In genomic region chr11:10310301-10310841, GRCh38 we compare ENCODE assay signal across 15 cellular contexts. TPM values are rescaled to one million over a fixed set of nuclear protein-coding genes. Genes with fewer than 3 reads are reported as not detected.
DNase-seq lines count a peak whose midpoint lies in the region; ATAC-seq and TF ChIP-seq lines count a peak whose summit lies in the region.
"Had no signal": no experiment of that assay in that cellular context is flagged by ENCODE, and none has a peak within 500 bp of the region (broad histone marks: within the 10 kb centered on the region; RNA-seq: fewer than 3 reads in every experiment).

No MANE protein-coding gene starts in this region.

- no peak for TF ChIP-seq EP300 in gastroesophageal sphincter (IDR thresholded peaks at IDR 0.05)

- peaks cover 52% of the 10 kb centered on the region for H3K4me1 Mint-ChIP-seq in stimulated activated naive CD8-positive, alpha-beta T cell treated with anti-CD3 and anti-CD28 coated beads, Interleukin-15, amount 100 ng/mL, for 72 hours
- peaks cover 39% of the 10 kb centered on the region for H3K4me1 Mint-ChIP-seq in activated naive CD4-positive, alpha-beta T cell treated with anti-CD3 and anti-CD28 coated beads, Interleukin-2, amount 10 ng/mL, durations not matched to agents 7 days and 5 days

- in situ Hi-C loops in SK-MEL-5 (cut with HindIII; ENCODE audit: low pct_unique_long_range_greater_than_20kb, low sequenced_read_pairs), result no loop called here

- no peak for TF ChIP-seq CTCF in gastroesophageal sphincter (IDR thresholded peaks at IDR 0.05)

- peak overlapping the region; percentile 65 for H3K27ac ChIP-seq in right cardiac atrium (ENCODE audit: low read length)
- H3K27ac ChIP-seq in gastroesophageal sphincter, result peak overlapping the region in 3 of 4 donors; percentile 42 to 94 (median 92)

- H3K9me3 Mint-ChIP-seq in stimulated activated naive CD8-positive, alpha-beta T cell treated with anti-CD3 and anti-CD28 coated beads, Interleukin-15, amount 100 ng/mL, for 72 hours, result no peaks in the 10 kb centered on the region
- no peaks in the 10 kb centered on the region for H3K9me3 Mint-ChIP-seq in activated naive CD4-positive, alpha-beta T cell treated with anti-CD3 and anti-CD28 coated beads, Interleukin-2, amount 10 ng/mL, durations not matched to agents 7 days and 5 days
- H3K9me3 Mint-ChIP-seq: activated naive CD8-positive, alpha-beta T cell treated with anti-CD3 and anti-CD28 coated beads, Interleukin-2, amount 10 ng/mL, durations not matched to agents 7 days and 5 days had no signal

- H3K27me3 ChIP-seq in right cardiac atrium (ENCODE audit: control insufficient read depth, insufficient read depth) (no peaks in the 10 kb centered on the region), gastroesophageal sphincter (no peaks in the 10 kb centered on the region)

- H3K4me3 ChIP-seq in right cardiac atrium (ENCODE audit: low read length) (no peak overlapping the region), gastroesophageal sphincter (no peak overlapping the region)
- H3K4me3 ChIP-seq: thoracic aorta had no signal

- H3K9me3 ChIP-seq in right cardiac atrium (ENCODE audit: control insufficient read depth, low read length), result no peaks in the 10 kb centered on the region
- H3K9me3 ChIP-seq in gastroesophageal sphincter, result no peaks in the 10 kb centered on the region
- H3K9me3 ChIP-seq: thoracic aorta had no signal

- intact Hi-C loops in right cardiac atrium (cut with DNase I) (loop anchor here in 1 of 4 donors (10.0 kb wide), 1 partner anchor 54 kb away; no protein-coding TSS in a partner anchor), cardiac septum (cut with DNase I) (loop anchor here (2.0 to 5.0 kb wide), 2 partner anchors 42 to 338 kb away; no protein-coding TSS in a partner anchor)

- peak in 1 of 2 donors; percentile 12 for TF ChIP-seq POLR2A in gastroesophageal sphincter (IDR thresholded peaks at IDR 0.05)

- no peak overlapping the region for H3K4me3 Mint-ChIP-seq in stimulated activated naive CD8-positive, alpha-beta T cell treated with anti-CD3 and anti-CD28 coated beads, Interleukin-15, amount 100 ng/mL, for 72 hours
- H3K4me3 Mint-ChIP-seq in activated naive CD4-positive, alpha-beta T cell treated with anti-CD3 and anti-CD28 coated beads, Interleukin-2, amount 10 ng/mL, durations not matched to agents 7 days and 5 days, result no peak overlapping the region
- H3K4me3 Mint-ChIP-seq: activated naive CD8-positive, alpha-beta T cell treated with anti-CD3 and anti-CD28 coated beads, Interleukin-2, amount 10 ng/mL, durations not matched to agents 7 days and 5 days had no signal

- H3K27me3 Mint-ChIP-seq in stimulated activated naive CD8-positive, alpha-beta T cell treated with anti-CD3 and anti-CD28 coated beads, Interleukin-15, amount 100 ng/mL, for 72 hours, result peaks cover 46% of the 10 kb centered on the region
- peaks cover 79% of the 10 kb centered on the region for H3K27me3 Mint-ChIP-seq in activated naive CD4-positive, alpha-beta T cell treated with anti-CD3 and anti-CD28 coated beads, Interleukin-2, amount 10 ng/mL, durations not matched to agents 7 days and 5 days

- CTCF ChIA-PET in activated naive CD4-positive, alpha-beta T cell treated with anti-CD3 and anti-CD28 coated beads, Interleukin-2, amount 10 ng/mL, durations not matched to agents 7 days and 5 days (lab: Charles Lee), result interaction anchor here (0.5 to 3.8 kb wide), 10 partner anchors 12 to 668 kb away, joined by 3 to 43 read pairs (median 5); no protein-coding TSS in a partner anchor

- H3K27ac Mint-ChIP-seq in stimulated activated naive CD8-positive, alpha-beta T cell treated with anti-CD3 and anti-CD28 coated beads, Interleukin-15, amount 100 ng/mL, for 72 hours, result no peak overlapping the region
- H3K27ac Mint-ChIP-seq in activated naive CD4-positive, alpha-beta T cell treated with anti-CD3 and anti-CD28 coated beads, Interleukin-2, amount 10 ng/mL, durations not matched to agents 7 days and 5 days, result no peak overlapping the region
- H3K27ac Mint-ChIP-seq: activated naive CD8-positive, alpha-beta T cell treated with anti-CD3 and anti-CD28 coated beads, Interleukin-2, amount 10 ng/mL, durations not matched to agents 7 days and 5 days had no signal

- ATAC-seq in right cardiac atrium (no peak), gastroesophageal sphincter (no peak)
- ATAC-seq in stimulated activated naive CD8-positive, alpha-beta T cell treated with anti-CD3 and anti-CD28 coated beads, Interleukin-15, amount 100 ng/mL, for 72 hours, result no peak
- ATAC-seq: SK-N-SH treated with all-trans-retinoic acid at 6 μM for 48 hours had no signal

- DNase-seq in right cardiac atrium (no peak), cardiac septum (ENCODE audit: low spot score) (no peak), SK-MEL-5 (ENCODE audit: low read depth, low spot score) (peak; percentile 47), NCI-H1105 (lab: John Stamatoyannopoulos, UW) (no peak), NCI-H128 (lab: John Stamatoyannopoulos, UW; ENCODE audit: unreplicated experiment) (no peak)
- DNase-seq in stimulated activated naive CD8-positive, alpha-beta T cell treated with anti-CD3 and anti-CD28 coated beads, Interleukin-15, amount 100 ng/mL, for 72 hours, result no peak
- DNase-seq in activated naive CD4-positive, alpha-beta T cell treated with anti-CD3 and anti-CD28 coated beads, Interleukin-2, amount 10 ng/mL, durations not matched to agents 7 days and 5 days, result no peak
- DNase-seq: activated naive CD8-positive, alpha-beta T cell treated with anti-CD3 and anti-CD28 coated beads, Interleukin-2, amount 10 ng/mL, durations not matched to agents 7 days and 5 days; AML-193; kidney glomerular epithelial cell; NCI-H446; stimulated activated CD4-positive, alpha-beta T cell treated with anti-CD3 and anti-CD28 coated beads, Interleukin-4, amount 100 ng/mL, for 1 hour had no signal

- WGBS in right cardiac atrium, result 80% methylated on average over 3 of the region's 3 CpGs
- WGBS in gastroesophageal sphincter (ENCODE audit: low coverage in 1 of 2), 2 donors, result 100% methylated on average over 1 of the region's 3 CpGs; no CpG with 5 or more reads in 1 of the 2 donors

- H3K4me1 ChIP-seq in right cardiac atrium (ENCODE audit: control insufficient read depth, insufficient read depth, low read length) (no peaks in the 10 kb centered on the region), gastroesophageal sphincter (peaks cover 2 to 56% (median 4%) of the 10 kb centered on the region in 3 donors)

- H3K36me3 ChIP-seq in gastroesophageal sphincter, result no peaks in the 10 kb centered on the region
- H3K36me3 ChIP-seq: thoracic aorta had no signal

- H3K36me3 Mint-ChIP-seq in activated naive CD4-positive, alpha-beta T cell treated with anti-CD3 and anti-CD28 coated beads, Interleukin-2, amount 10 ng/mL, durations not matched to agents 7 days and 5 days, result peaks cover 4% of the 10 kb centered on the region

RNA-seq across cellular contexts. Expression of gene ADM, which starts 5.5 kb away (rescaled TPM):
- total RNA-seq in right cardiac atrium, result 100 to 1,000 TPM in 3 of 4 donors, 10 to 100 TPM in 1; 57.9 to 219 (median 166) TPM
- 151 TPM for polyA plus RNA-seq in right cardiac atrium
- total RNA-seq in cardiac septum, result 5.3 TPM
- total RNA-seq in SK-MEL-5 (2014; rRNA removed; shearing (Covaris generic)), result 113 and 114 TPM in 2 replicates
- polyA plus RNA-seq in SK-MEL-5 (2015; cell fraction: cytosol; rRNA removed), result 67.9 and 68.5 TPM in 2 replicates
- 255 and 256 TPM in 2 replicates for polyA plus RNA-seq in SK-MEL-5 (2015; cell fraction: nucleus; rRNA removed)
- 100 to 1,000 TPM in 1 of 4 donors, 10 to 100 TPM in 3; 36.3 to 108 (median 81.8) TPM for total RNA-seq in gastroesophageal sphincter

RNA-seq across cellular contexts. Expression of gene SBF2, which starts 16.4 kb away (rescaled TPM):
- total RNA-seq in right cardiac atrium (10 to 100 TPM; 20.5 to 32.2 (median 23.3) TPM), cardiac septum (27.9 TPM), gastroesophageal sphincter (10 to 100 TPM; 52.8 to 87.9 (median 62.4) TPM)
- 10.8 TPM for polyA plus RNA-seq in right cardiac atrium
- 27.8 and 29.6 TPM in 2 replicates for total RNA-seq in SK-MEL-5 (2014; rRNA removed; shearing (Covaris generic))
- 21.4 and 28.7 TPM in 2 replicates for polyA plus RNA-seq in SK-MEL-5 (2015; cell fraction: cytosol; rRNA removed)
- polyA plus RNA-seq in SK-MEL-5 (2015; cell fraction: nucleus; rRNA removed), result 15.3 and 26.7 TPM in 2 replicates
